Comparison of ENCODE assay signal across 12 cellular contexts in genomic region chr14:101885254-101885576, GRCh38.
"Had no signal": no experiment of that assay in that cellular context is flagged by ENCODE, and none has a peak within 500 bp of the region (broad histone marks: within the 10 kb centered on the region; RNA-seq: fewer than 3 reads in every experiment).

No MANE protein-coding gene starts in this region.

- H3K27ac ChIP-seq: epithelial cell of prostate, esophagus muscularis mucosa, gastroesophageal sphincter, neutrophil, tibial artery, upper lobe of right lung had no signal

- DNase-seq: effector memory CD4-positive, alpha-beta T cell; glutamatergic neuron; mucosa of descending colon; naive thymus-derived CD8-positive, alpha-beta T cell; small intestine; stimulated activated CD4-positive, alpha-beta T cell treated with anti-CD3 and anti-CD28 coated beads, Interleukin-2, amount 100 ng/mL, for 48 hours; tibial artery; upper lobe of right lung had no signal

- H3K4me3 ChIP-seq: esophagus muscularis mucosa, gastroesophageal sphincter, mucosa of descending colon, tibial artery, upper lobe of right lung had no signal

- ATAC-seq: gastroesophageal sphincter; mucosa of descending colon; naive thymus-derived CD8-positive, alpha-beta T cell; upper lobe of right lung had no signal

- H3K4me1 ChIP-seq: gastroesophageal sphincter, tibial artery, upper lobe of right lung had no signal

- H3K9me3 ChIP-seq: esophagus muscularis mucosa, gastroesophageal sphincter, mucosa of descending colon, neutrophil, tibial artery, upper lobe of right lung had no signal

- H3K27me3 ChIP-seq: esophagus muscularis mucosa, gastroesophageal sphincter, neutrophil, tibial artery, upper lobe of right lung had no signal
